Comparison of ENCODE assay signal across 8 cellular contexts in the genomic region with DNA sequence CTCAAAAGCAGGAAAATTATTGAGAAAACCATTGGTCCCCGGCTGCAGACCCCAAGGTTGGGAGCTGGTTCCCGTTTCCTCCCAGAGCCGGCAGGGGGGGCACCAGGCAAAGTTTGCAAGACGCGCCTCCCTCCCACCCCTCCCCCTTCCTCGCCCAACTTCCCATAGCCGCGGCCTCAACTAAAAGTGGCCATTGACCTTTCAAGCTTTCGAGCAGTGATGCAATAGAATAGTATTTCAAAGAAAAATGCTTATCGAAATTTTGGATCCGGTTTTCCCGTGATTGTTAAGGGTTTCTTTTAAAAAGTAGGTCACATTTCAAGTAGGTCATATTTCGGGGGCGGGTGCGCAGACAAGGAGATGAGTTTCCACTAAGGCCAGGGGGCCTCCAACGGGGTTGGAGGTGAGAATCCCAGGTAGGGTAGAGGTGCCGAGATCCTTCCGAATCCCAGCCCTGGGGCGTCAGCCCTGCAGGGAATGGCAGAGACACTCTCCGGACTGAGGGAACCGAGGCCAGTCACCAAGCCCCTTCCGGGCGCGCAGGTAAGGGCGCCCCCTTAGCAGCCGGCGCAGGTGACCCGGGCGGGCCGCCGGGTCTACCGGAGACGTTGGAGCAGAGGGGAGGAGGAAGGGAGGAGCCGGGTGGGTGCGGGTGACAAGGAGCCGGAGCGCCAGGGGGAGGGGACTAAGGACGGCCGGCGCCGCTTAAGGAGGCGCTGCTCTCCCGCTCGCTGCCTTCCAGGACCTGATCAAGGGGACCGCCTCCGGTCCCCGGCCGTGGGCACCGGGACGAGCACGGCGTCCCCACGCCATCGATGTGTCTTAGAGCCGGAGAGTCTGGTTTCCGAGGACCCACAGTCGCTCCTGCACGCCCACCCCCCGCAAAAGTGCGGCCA. TPM values are rescaled to one million over a fixed set of nuclear protein-coding genes. Genes with fewer than 3 reads are reported as not detected.
DNase-seq lines count a peak whose midpoint lies in the region; ATAC-seq lines count a peak whose summit lies in the region.

No MANE protein-coding gene starts in this region.

- DNase-seq in NCI-H1417 (lab: John Stamatoyannopoulos, UW): peak; percentile 81 to 90 (median 83)
- DNase-seq in NCI-H1417 treated with DMSO at 0.1 percent for 48 hours (lab: John Stamatoyannopoulos, UW): no peak
- DNase-seq in NCI-H2196 treated with DMSO at 0.1 percent for 48 hours (lab: John Stamatoyannopoulos, UW; ENCODE audit: unreplicated experiment): peak; percentile 10
- DNase-seq in activated CD4-positive, alpha-beta T cell treated with anti-CD3 and anti-CD28 coated beads for 24 hours (ENCODE audit: low read depth in 2 of 2): peak; percentile 63
- DNase-seq in left colon: peak; percentile 91 to 92
- DNase-seq in stimulated activated CD4-positive, alpha-beta T cell treated with anti-CD3 and anti-CD28 coated beads, Interleukin-1b, Interleukin-23, amount 100 ng/mL, for 24 hours (ENCODE audit: low read depth in 4 of 4, low spot score in 1 of 4): peak; percentile 44 to 66 (median 53)

- peak; percentile 41 for ATAC-seq in HG02870 (IDR thresholded peaks at IDR 0.05; ENCODE audit: unreplicated experiment)
- ATAC-seq in left colon: peak; percentile 75

- peak overlapping the region; percentile 39 for H3K27ac ChIP-seq in cingulate gyrus (ENCODE audit: low read depth, low read length)

- intact Hi-C loops in left colon (cut with DNase I, micrococcal nuclease): loop anchor here in 1 of 2 donors (5.0 to 10.0 kb wide), 3 partner anchors 105 to 532 kb away; a partner anchor contains a TSS

RNA-seq across cellular contexts. Expression of a gene that starts 2.6 kb away (rescaled TPM):
- total RNA-seq in left colon: 10 to 100 TPM; 19.5 to 27.9 TPM
